Comparison of ENCODE assay signal across 8 cellular contexts in genomic region chr19:51365211-51366049, GRCh38.
DNase-seq lines count a peak whose midpoint lies in the region; ATAC-seq and TF ChIP-seq lines count a peak whose summit lies in the region.

No MANE protein-coding gene starts in this region.

- no peak for ATAC-seq in GM18502 (IDR thresholded peaks at IDR 0.05; ENCODE audit: poor library complexity, unreplicated experiment)
- no peak for ATAC-seq in HG02884 (IDR thresholded peaks at IDR 0.05; ENCODE audit: unreplicated experiment)

- H3K9me3 ChIP-seq in ES-I3 (ENCODE audit: control insufficient read depth, insufficient read depth, low read length) (no peaks in the 10 kb centered on the region), iPS-20b (ENCODE audit: insufficient read depth, low read depth, low read length) (no peaks in the 10 kb centered on the region)

- H3K27ac ChIP-seq in iPS-20b (ENCODE audit: low read length), result no peak overlapping the region
- peak overlapping the region in 20 of 21 experiments; percentile 75 to 98 (median 89) for H3K27ac ChIP-seq in skin epidermis

- in situ Hi-C loops in astrocyte of the spinal cord (cut with HindIII; ENCODE audit: low sequenced_read_pairs), result no loop called here

- peak; percentile 67 for DNase-seq in MV-4-11 (lab: John Stamatoyannopoulos, UW)
- DNase-seq in astrocyte of the spinal cord (ENCODE audit: low read depth, low spot score), result peak; percentile 42
- DNase-seq in GM10266 (ENCODE audit: extremely low spot score), result no peak

- H3K27me3 ChIP-seq in iPS-20b (ENCODE audit: insufficient read depth, low read length), result no peaks in the 10 kb centered on the region

- no peaks in the 10 kb centered on the region for H3K36me3 ChIP-seq in ES-I3 (ENCODE audit: insufficient read depth, low read length)
- no peaks in the 10 kb centered on the region for H3K36me3 ChIP-seq in iPS-20b (ENCODE audit: insufficient read depth, low read depth, low read length)

- TF ChIP-seq CTCF in astrocyte of the spinal cord (IDR thresholded peaks at IDR 0.05; ENCODE audit: low read depth, low read length) (no peak), GM10266 (IDR thresholded peaks at IDR 0.05; ENCODE audit: control insufficient read depth, insufficient read depth, low read depth, missing control alignments) (no peak)

- H3K4me1 ChIP-seq in ES-I3 (ENCODE audit: insufficient read depth, low read length) (peaks cover 12% of the 10 kb centered on the region; the same call in 1 of the 2 replicates), iPS-20b (ENCODE audit: insufficient read depth, low read length) (peaks cover 15% of the 10 kb centered on the region)

- H3K4me3 ChIP-seq in astrocyte of the spinal cord (ENCODE audit: low read depth, low read length), result peak overlapping the region; percentile 85
- H3K4me3 ChIP-seq in iPS-20b (ENCODE audit: low read length), result peak overlapping the region; percentile 78
- peak overlapping the region; percentile 62 to 84 (median 77) for H3K4me3 ChIP-seq in skin epidermis

- peak overlapping the region; percentile 89 for H3K9ac ChIP-seq in ES-I3 (ENCODE audit: low read depth, low read length)
- peak overlapping the region; percentile 80 for H3K9ac ChIP-seq in iPS-20b (ENCODE audit: low read depth, low read length)
